ENCODE assay signal across 13 cellular contexts in the genomic region with DNA sequence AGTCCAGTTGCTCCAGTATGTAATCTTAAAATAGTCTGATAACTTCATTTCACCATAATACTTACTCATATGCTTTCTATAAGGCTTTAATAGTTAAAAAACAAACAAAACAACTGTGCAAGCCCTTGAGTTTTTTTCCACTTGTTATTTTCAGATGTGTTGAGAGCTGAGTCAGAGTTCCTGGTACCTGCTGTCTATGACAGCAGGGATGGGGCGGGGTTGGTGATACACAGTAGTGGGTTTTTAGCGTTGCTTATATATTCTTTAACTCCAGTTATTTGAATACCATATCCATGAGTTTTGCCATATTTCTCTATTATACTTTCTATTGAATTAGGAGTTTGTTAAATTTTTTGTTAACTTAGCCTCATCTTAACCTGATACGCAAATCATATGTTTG. TPM values are rescaled to one million over a fixed set of nuclear protein-coding genes. Genes with fewer than 3 reads are reported as not detected.
DNase-seq lines count a peak whose midpoint lies in the region; ATAC-seq and TF ChIP-seq lines count a peak whose summit lies in the region.
"Had no signal": no experiment of that assay in that cellular context is flagged by ENCODE, and none has a peak within 500 bp of the region (broad histone marks: within the 10 kb centered on the region; RNA-seq: fewer than 3 reads in every experiment).

No MANE protein-coding gene starts in this region.

- peak overlapping the region; percentile 50 for H3K4me3 Mint-ChIP-seq in activated T-helper 2 cell treated with anti-CD3 and anti-CD28 coated beads, Interferon-gamma antibody, Interleukin-2, Interleukin-4, amounts not matched to agents 10 μg/mL and 5 μg/mL and 100 μg/mL, durations not matched to agents 14 hours and 24 hours and 36 hours (ENCODE audit: low read depth)

- no peaks in the 10 kb centered on the region for H3K9me3 Mint-ChIP-seq in activated T-helper 2 cell treated with anti-CD3 and anti-CD28 coated beads, Interferon-gamma antibody, Interleukin-2, Interleukin-4, amounts not matched to agents 10 μg/mL and 5 μg/mL and 100 μg/mL, durations not matched to agents 14 hours and 24 hours and 36 hours

- no peaks in the 10 kb centered on the region for H3K27me3 ChIP-seq in left lung
- H3K27me3 ChIP-seq in upper lobe of right lung, result no peaks in the 10 kb centered on the region
- H3K27me3 ChIP-seq: brain microvascular endothelial cell, gastrocnemius medialis had no signal

- ATAC-seq in left ventricle myocardium superior (peak; percentile 34), Right ventricle myocardium superior (ENCODE audit: poor library complexity) (no peak), left lung (peak; percentile 10), upper lobe of right lung (peak; percentile 5), GM18520 (IDR thresholded peaks at IDR 0.05; ENCODE audit: unreplicated experiment) (no peak)

- intact Hi-C loops in left ventricle myocardium superior (cut with micrococcal nuclease) (no loop called here), Right ventricle myocardium superior (cut with DNase I) (no loop called here), left lung (cut with DNase I) (no loop called here), upper lobe of right lung (cut with DNase I) (no loop called here), OCI-LY7 (cut with micrococcal nuclease; ENCODE audit: unreplicated experiment) (no loop called here)
- intact Hi-C loops in activated T-helper 2 cell treated with anti-CD3 and anti-CD28 coated beads, Interferon-gamma antibody, Interleukin-2, Interleukin-4, amounts not matched to agents 10 μg/mL and 5 μg/mL and 100 μg/mL, durations not matched to agents 14 hours and 24 hours and 36 hours (cut with micrococcal nuclease), result no loop called here

- H4K20me1 ChIP-seq in OCI-LY7 (ENCODE audit: insufficient read depth, low read length), result peaks cover 32% of the 10 kb centered on the region

- no peak overlapping the region for H3K4me2 ChIP-seq in OCI-LY7 (ENCODE audit: low read length)

- H3K9me2 ChIP-seq in OCI-LY7 (ENCODE audit: insufficient read depth, low read length), result no peaks in the 10 kb centered on the region

- peak overlapping the region; percentile 94 for H3K27ac Mint-ChIP-seq in activated T-helper 2 cell treated with anti-CD3 and anti-CD28 coated beads, Interferon-gamma antibody, Interleukin-2, Interleukin-4, amounts not matched to agents 10 μg/mL and 5 μg/mL and 100 μg/mL, durations not matched to agents 14 hours and 24 hours and 36 hours

- H3K9me3 ChIP-seq in left lung (no peaks in the 10 kb centered on the region), upper lobe of right lung (no peaks in the 10 kb centered on the region), OCI-LY7 (ENCODE audit: low read length) (no peaks in the 10 kb centered on the region)
- H3K9me3 ChIP-seq: gastrocnemius medialis, prostate gland had no signal

- H3K27ac ChIP-seq in left lung (no peak overlapping the region), upper lobe of right lung (no peak overlapping the region), OCI-LY7 (ENCODE audit: low read depth, low read length, poor library complexity, severe bottlenecking) (no peak overlapping the region)
- H3K27ac ChIP-seq: brain microvascular endothelial cell, prostate gland had no signal

- peaks cover 30% of the 10 kb centered on the region for H3K36me3 Mint-ChIP-seq in activated T-helper 2 cell treated with anti-CD3 and anti-CD28 coated beads, Interferon-gamma antibody, Interleukin-2, Interleukin-4, amounts not matched to agents 10 μg/mL and 5 μg/mL and 100 μg/mL, durations not matched to agents 14 hours and 24 hours and 36 hours (ENCODE audit: low read depth)

- H3K27me3 Mint-ChIP-seq in activated T-helper 2 cell treated with anti-CD3 and anti-CD28 coated beads, Interferon-gamma antibody, Interleukin-2, Interleukin-4, amounts not matched to agents 10 μg/mL and 5 μg/mL and 100 μg/mL, durations not matched to agents 14 hours and 24 hours and 36 hours (ENCODE audit: low read depth), result no peaks in the 10 kb centered on the region

- no peak overlapping the region for H3K4me3 ChIP-seq in left lung
- no peak overlapping the region for H3K4me3 ChIP-seq in upper lobe of right lung
- H3K4me3 ChIP-seq in OCI-LY7 (ENCODE audit: low read depth, low read length, poor library complexity, severe bottlenecking), result no peak overlapping the region
- H3K4me3 ChIP-seq: gastrocnemius medialis, lung, prostate gland had no signal

- no TSS peak for BruUV-seq in OCI-LY7 (replicated peaks; lab: Mats Ljungman, UMichigan)

- H3K4me1 ChIP-seq in left lung (peaks cover 8 to 38% of the 10 kb centered on the region in 2 donors), upper lobe of right lung (peaks cover 38% of the 10 kb centered on the region), OCI-LY7 (ENCODE audit: insufficient read depth, low read length, poor library complexity, severe bottlenecking) (peaks cover 37% of the 10 kb centered on the region)
- H3K4me1 ChIP-seq: prostate gland had no signal

- DNase-seq in left ventricle myocardium superior, result no peak
- DNase-seq in Right ventricle myocardium superior, result no peak
- DNase-seq in activated T-helper 2 cell treated with anti-CD3 and anti-CD28 coated beads, Interferon-gamma antibody, Interleukin-2, Interleukin-4, amounts not matched to agents 10 μg/mL and 5 μg/mL and 100 μg/mL, durations not matched to agents 14 hours and 24 hours and 36 hours (ENCODE audit: low spot score), result no peak
- no peak for DNase-seq in left lung
- DNase-seq in upper lobe of right lung, result no peak
- no peak for DNase-seq in OCI-LY7 (ENCODE audit: low spot score)
- DNase-seq in T1000 (lab: John Stamatoyannopoulos, UW), result no peak
- DNase-seq: brain microvascular endothelial cell, gastrocnemius medialis, NCI-H1417 had no signal

- TF ChIP-seq CTCF in left lung (IDR thresholded peaks at IDR 0.05), result no peak
- no peak for TF ChIP-seq CTCF in upper lobe of right lung (IDR thresholded peaks at IDR 0.05)
- TF ChIP-seq CTCF in OCI-LY7 (conservative IDR thresholded peaks at IDR 0.05; ENCODE audit: low read length), result no peak

- POLR2A ChIA-PET in OCI-LY7 (lab: Charles Lee), result no interaction called here

- CTCF ChIA-PET in OCI-LY7 (lab: Charles Lee; ENCODE audit: unreplicated experiment), result no interaction called here

- no peak overlapping the region for H2AFZ ChIP-seq in OCI-LY7 (ENCODE audit: low read length)

- no peaks in the 10 kb centered on the region for H3K36me3 ChIP-seq in left lung
- peaks cover 20% of the 10 kb centered on the region for H3K36me3 ChIP-seq in upper lobe of right lung
- H3K36me3 ChIP-seq in OCI-LY7 (ENCODE audit: insufficient read depth, low read length), result peaks cover 53% of the 10 kb centered on the region
- H3K36me3 ChIP-seq: brain microvascular endothelial cell, gastrocnemius medialis, prostate gland had no signal

- H3K4me1 Mint-ChIP-seq in activated T-helper 2 cell treated with anti-CD3 and anti-CD28 coated beads, Interferon-gamma antibody, Interleukin-2, Interleukin-4, amounts not matched to agents 10 μg/mL and 5 μg/mL and 100 μg/mL, durations not matched to agents 14 hours and 24 hours and 36 hours (ENCODE audit: low read depth), result peaks cover 33% of the 10 kb centered on the region

- H3K79me2 ChIP-seq in OCI-LY7 (ENCODE audit: insufficient read depth, low read depth, low read length), result peaks cover 87% of the 10 kb centered on the region

RNA-seq across cellular contexts. Expression of a gene that starts 5.0 kb away (rescaled TPM):
- total RNA-seq in left ventricle myocardium superior (26.2 TPM), Right ventricle myocardium superior (25.8 TPM), left lung (10 to 100 TPM; 26.8 to 37.7 TPM), upper lobe of right lung (29.1 TPM), OCI-LY7 (2022) (52.3 and 52.9 TPM in 2 replicates)
- total RNA-seq in activated T-helper 2 cell treated with anti-CD3 and anti-CD28 coated beads, Interferon-gamma antibody, Interleukin-2, Interleukin-4, amounts not matched to agents 10 μg/mL and 5 μg/mL and 100 μg/mL, durations not matched to agents 14 hours and 24 hours and 36 hours, result 35.2 and 35.3 TPM in 2 replicates
- 34.6 and 41.4 TPM in 2 replicates for total RNA-seq in OCI-LY7 (2014; rRNA removed; shearing (Covaris generic))

Comparison
In these comparisons a context has a peak if more than half of its experiments do, and no peak if none do; other contexts are left out.
1. ATAC-seq: peak in left ventricle myocardium superior (single experiment), left lung (single experiment) and upper lobe of right lung (single experiment); none in Right ventricle myocardium superior (single experiment) and GM18520 (single experiment).